8 cellular contexts compared by ENCODE assay signal in the genomic region with DNA sequence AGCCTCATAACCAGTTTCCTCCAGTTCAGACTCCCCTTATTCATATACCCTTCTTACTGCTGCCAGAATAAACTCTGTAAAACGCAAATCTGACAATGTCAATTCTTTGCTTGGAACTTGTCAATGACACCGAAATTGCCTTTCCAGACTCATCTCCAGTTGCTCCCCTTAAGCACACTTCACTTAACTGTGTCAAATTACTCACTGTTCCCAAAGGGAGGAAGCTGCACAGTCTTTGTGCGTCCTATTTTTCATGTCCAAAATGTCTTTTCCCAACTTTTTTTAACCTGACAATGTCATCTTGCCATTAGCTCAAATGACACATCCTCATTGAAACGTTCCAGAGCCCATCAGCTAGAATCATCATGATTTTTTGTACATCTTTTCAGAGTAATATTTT.
"Had no signal": no experiment of that assay in that cellular context is flagged by ENCODE, and none has a peak within 500 bp of the region (broad histone marks: within the 10 kb centered on the region; RNA-seq: fewer than 3 reads in every experiment).

No MANE protein-coding gene starts in this region.

- H2AFZ ChIP-seq: GM23248 had no signal

- H3K9ac ChIP-seq: GM23248 had no signal

- DNase-seq: GM23248, H9, HCEC 1CT, IMR-90 had no signal

- H3K4me3 ChIP-seq: GM23248, K562 had no signal

- H3K27ac ChIP-seq: GM23248 had no signal

- FAIRE-seq: H1, H54, HTR-8/SVneo, K562 had no signal

- H3K27ac Mint-ChIP-seq: H9 had no signal

- H3K9me3 Mint-ChIP-seq: H9 had no signal

- H3K4me3 Mint-ChIP-seq: H9 had no signal
